ENCODE assay signal across 9 cellular contexts in the genomic region with DNA sequence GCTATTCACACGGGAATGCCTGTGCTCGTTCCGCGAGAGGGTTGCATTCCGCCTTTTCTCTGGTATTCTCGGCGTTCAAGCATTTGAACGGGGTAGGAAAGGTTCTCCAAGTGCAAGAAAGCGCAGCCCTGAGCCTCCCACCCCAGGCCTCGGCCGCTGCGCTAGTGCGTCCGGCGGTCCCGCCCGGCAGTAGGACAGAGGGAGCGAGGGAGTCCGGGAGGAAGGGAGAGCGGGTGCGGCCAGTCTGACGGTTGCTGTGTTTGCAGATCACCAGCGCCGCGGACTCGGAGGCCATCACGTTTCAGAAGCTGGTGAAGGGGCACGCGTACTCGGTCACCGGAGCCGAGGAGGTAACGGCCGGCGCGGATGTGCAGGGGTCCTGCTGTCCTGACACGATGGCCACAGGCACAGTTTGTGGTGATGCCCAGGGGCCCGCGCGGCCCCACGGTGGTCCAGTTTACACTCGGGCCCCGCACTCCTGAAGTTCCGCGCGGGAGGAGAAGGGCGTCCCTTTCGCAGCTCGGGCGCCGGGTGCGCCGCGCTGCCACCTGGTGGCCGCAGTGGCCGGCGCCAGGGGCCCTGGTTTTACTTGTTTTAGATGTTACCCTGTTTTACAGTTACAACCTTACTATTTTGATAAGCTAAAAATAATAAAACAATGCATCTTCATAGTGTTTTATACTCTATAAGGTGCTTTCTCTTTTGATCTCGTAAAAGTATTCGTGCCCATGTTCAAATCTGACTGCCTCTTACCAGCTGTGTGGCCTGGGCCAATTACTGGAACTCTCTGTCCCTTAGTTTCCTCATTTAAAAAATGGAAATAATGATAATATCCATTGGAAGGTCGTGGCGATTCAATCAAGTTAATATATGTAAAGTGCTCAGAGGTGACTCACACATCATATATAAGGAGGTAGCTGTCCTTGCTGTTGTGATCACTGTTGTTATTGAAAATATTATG. TPM values are rescaled to one million over a fixed set of nuclear protein-coding genes. Genes with fewer than 3 reads are reported as not detected.
A peak's percentile ranks its signal among the peaks of the same experiment; 100 is the strongest.
DNase-seq lines count a peak whose midpoint lies in the region; ATAC-seq, FAIRE-seq and TF ChIP-seq lines count a peak whose summit lies in the region.
"Had no signal": no experiment of that assay in that cellular context is flagged by ENCODE, and none has a peak within 500 bp of the region (broad histone marks: within the 10 kb centered on the region; RNA-seq: fewer than 3 reads in every experiment).

No MANE protein-coding gene starts in this region.

- no peaks in the 10 kb centered on the region for H3K9me3 ChIP-seq in astrocyte (ENCODE audit: insufficient read depth, low read depth, low read length)
- H3K9me3 ChIP-seq in hepatocyte (ENCODE audit: low read depth) = no peaks in the 10 kb centered on the region
- no peaks in the 10 kb centered on the region for H3K9me3 ChIP-seq in uterus

- H3K36me3 ChIP-seq in astrocyte (ENCODE audit: insufficient read depth, low read length) = peaks cover 75% of the 10 kb centered on the region
- no peaks in the 10 kb centered on the region for H3K36me3 ChIP-seq in hepatocyte (replicated peaks; ENCODE audit: insufficient read depth, low read depth)
- H3K36me3 ChIP-seq in uterus = no peaks in the 10 kb centered on the region

- H3K36me3 Mint-ChIP-seq in astrocyte (ENCODE audit: low read depth, unreplicated experiment) = peaks cover 42% of the 10 kb centered on the region

- no peaks in the 10 kb centered on the region for H3K27me3 Mint-ChIP-seq in astrocyte (ENCODE audit: low read depth, unreplicated experiment)

- FAIRE-seq in astrocyte (lab: Jason Lieb, UNC) = no peak
- FAIRE-seq: G401.6 had no signal

- peak overlapping the region; percentile 64 for H3K27ac ChIP-seq in astrocyte (ENCODE audit: low read depth, low read length)
- peak overlapping the region; percentile 83 for H3K27ac ChIP-seq in hepatocyte
- H3K27ac ChIP-seq in uterus = peak overlapping the region; percentile 83 to 86

- no peaks in the 10 kb centered on the region for H3K9me3 Mint-ChIP-seq in astrocyte (ENCODE audit: unreplicated experiment)

- peak overlapping the region; percentile 72 for H3K27ac Mint-ChIP-seq in astrocyte (ENCODE audit: unreplicated experiment)

- TF ChIP-seq CTCF in astrocyte (IDR thresholded peaks at IDR 0.05; ENCODE audit: insufficient read depth, low read depth, low read length) = peak; percentile 86
- peak; percentile 98 for TF ChIP-seq CTCF in hepatocyte (IDR thresholded peaks at IDR 0.05; ENCODE audit: poor library complexity)
- peak; percentile 88 to 100 (median 95) for TF ChIP-seq CTCF in uterus (IDR thresholded peaks at IDR 0.05)

- H4K20me1 ChIP-seq in astrocyte (ENCODE audit: insufficient read depth, low read length) (peaks cover 61% of the 10 kb centered on the region), hepatocyte (ENCODE audit: insufficient read depth, poor library complexity, severe bottlenecking) (no peaks in the 10 kb centered on the region)

- TF ChIP-seq POLR2A in uterus (IDR thresholded peaks at IDR 0.05) = peak in 1 of 2 donors; percentile 36

- H3K79me2 ChIP-seq in astrocyte (ENCODE audit: insufficient read depth, low read length) = peaks cover 47% of the 10 kb centered on the region
- no peaks in the 10 kb centered on the region for H3K79me2 ChIP-seq in hepatocyte

- H3K27me3 ChIP-seq in astrocyte (ENCODE audit: insufficient read depth, low read length) (no peaks in the 10 kb centered on the region), hepatocyte (no peaks in the 10 kb centered on the region), uterus (no peaks in the 10 kb centered on the region)

- H3K4me1 Mint-ChIP-seq in astrocyte (ENCODE audit: low read depth, unreplicated experiment) = peaks cover 19% of the 10 kb centered on the region

- intact Hi-C loops in uterus (cut with DNase I; ENCODE audit: low total_unique reads) = loop anchor here (5.0 kb wide), 2 partner anchors 37 to 52 kb away; partner anchors contain the start of gene CAPN2

- H3K4me3 Mint-ChIP-seq in astrocyte (ENCODE audit: unreplicated experiment) = peak overlapping the region; percentile 35

- H3K4me2 ChIP-seq in astrocyte (ENCODE audit: low read length) (peak overlapping the region; percentile 76), hepatocyte (peak overlapping the region; percentile 91)

- H3K4me3 ChIP-seq in astrocyte (ENCODE audit: insufficient read depth, low read depth, low read length) = no peak overlapping the region
- no peak overlapping the region for H3K4me3 ChIP-seq in hepatocyte
- peak overlapping the region; percentile 33 to 40 for H3K4me3 ChIP-seq in uterus

- H3K9me2 ChIP-seq in hepatocyte (replicated peaks; ENCODE audit: insufficient read depth) = no peaks in the 10 kb centered on the region

- H3K4me1 ChIP-seq in astrocyte (ENCODE audit: insufficient read depth, low read length) = peaks cover 34% of the 10 kb centered on the region
- peaks cover 21% of the 10 kb centered on the region for H3K4me1 ChIP-seq in hepatocyte (ENCODE audit: insufficient read depth)
- H3K4me1 ChIP-seq in uterus = no peaks in the 10 kb centered on the region

- H2AFZ ChIP-seq in astrocyte (ENCODE audit: low read depth, low read length) = no peak overlapping the region
- H2AFZ ChIP-seq in hepatocyte = peak overlapping the region; percentile 77

- ATAC-seq in HG03342 (IDR thresholded peaks at IDR 0.05; ENCODE audit: unreplicated experiment) = peak; percentile 81

- WGBS in hepatocyte (ENCODE audit: low lambda C conversion rate, missing lambda C conversion rate) = 8% methylated on average over 60 of the region's 61 CpGs

- DNase-seq in NCI-H82 (lab: John Stamatoyannopoulos, UW) (peak; percentile 50), NCI-H82 treated with DMSO at 0.1 percent for 48 hours (lab: John Stamatoyannopoulos, UW; ENCODE audit: unreplicated experiment) (no peak), T-helper 9 cell (peak; percentile 57), astrocyte (ENCODE audit: low read depth) (peak; percentile 21), hepatocyte (ENCODE audit: low spot score) (peak; percentile 84), retina (peak; percentile 93), uterus (peak; percentile 61 to 73)

- peak overlapping the region; percentile 61 for H3K9ac ChIP-seq in astrocyte (ENCODE audit: low read length)

RNA-seq across cellular contexts. Expression of gene CAPN2, which starts 36.7 kb away (rescaled TPM):
- total RNA-seq in astrocyte = 340 and 391 TPM in 2 replicates
- total RNA-seq in hepatocyte = 123 and 147 TPM in 2 replicates
- 161 and 162 TPM in 2 replicates for polyA plus RNA-seq in hepatocyte
- 100 to 1,000 TPM in 3 of 4 donors, 10 to 100 TPM in 1; 96.5 to 170 (median 117) TPM for total RNA-seq in uterus

Comparison
In these comparisons a context has a peak if more than half of its experiments do, and no peak if none do; other contexts are left out.
1. H3K4me3 ChIP-seq: peak in uterus (2 of 2); none in astrocyte (single experiment) and hepatocyte (single experiment).
2. Peak in every context shown above with its lines, with median percentiles within 50 percentile points of each other: H3K27ac ChIP-seq and CTCF ChIP-seq.